Comparison of ENCODE assay signal across 22 cellular contexts in the genomic region with DNA sequence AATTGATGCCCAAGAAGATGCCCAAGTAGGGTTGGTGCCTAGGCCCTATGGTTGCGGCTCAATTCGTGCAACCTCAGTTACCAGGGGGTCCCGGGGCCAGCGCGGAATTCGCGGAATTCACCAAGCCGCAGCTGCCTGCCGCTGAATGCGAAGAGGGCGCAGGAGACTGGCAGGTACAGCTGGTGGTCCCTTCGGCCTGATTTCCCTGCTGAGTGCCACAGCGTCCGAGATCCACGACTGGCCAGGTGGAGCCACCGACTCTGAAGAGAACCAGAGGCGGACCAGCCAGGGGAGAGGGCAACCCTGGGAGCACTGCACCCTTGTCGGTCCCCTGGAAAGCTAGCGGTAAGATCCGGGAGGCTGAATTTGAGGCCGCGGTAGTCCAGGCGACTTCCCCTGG. TPM values are rescaled to one million over a fixed set of nuclear protein-coding genes. Genes with fewer than 3 reads are reported as not detected.
DNase-seq lines count a peak whose midpoint lies in the region; ATAC-seq lines count a peak whose summit lies in the region.
"Had no signal": no experiment of that assay in that cellular context is flagged by ENCODE, and none has a peak within 500 bp of the region (broad histone marks: within the 10 kb centered on the region; RNA-seq: fewer than 3 reads in every experiment).

No MANE protein-coding gene starts in this region.

- no peaks in the 10 kb centered on the region for H3K79me2 ChIP-seq in mesendoderm (ENCODE audit: control insufficient read depth, insufficient read depth, low read length)

- H3K56ac ChIP-seq in mesendoderm (ENCODE audit: low read length): no peak overlapping the region

- H3K9me3 ChIP-seq in HUES64 (ENCODE audit: insufficient read depth, low read depth, low read length): no peaks in the 10 kb centered on the region
- no peaks in the 10 kb centered on the region for H3K9me3 ChIP-seq in iPS-15b (ENCODE audit: control insufficient read depth, insufficient read depth, low read length)

- H4K8ac ChIP-seq in mesendoderm (ENCODE audit: low read depth, low read length): no peak overlapping the region

- no peak overlapping the region for H2BK120ac ChIP-seq in mesendoderm (ENCODE audit: low read depth, low read length)

- peak overlapping the region; percentile 39 for H3K4me2 ChIP-seq in mesendoderm (ENCODE audit: low read length)
- H3K4me2 ChIP-seq: KMS-11 had no signal

- H3K36me3 ChIP-seq in HUES64 (ENCODE audit: insufficient read depth, low read length): no peaks in the 10 kb centered on the region
- H3K36me3 ChIP-seq in iPS-15b (ENCODE audit: control insufficient read depth, insufficient read depth, low read length): no peaks in the 10 kb centered on the region
- H3K36me3 ChIP-seq in mesendoderm (ENCODE audit: control insufficient read depth, insufficient read depth, low read length): no peaks in the 10 kb centered on the region
- H3K36me3 ChIP-seq: Peyer's patch had no signal

- peak; percentile 44 for DNase-seq in mesendoderm
- no peak for DNase-seq in activated gamma-delta T cell (lab: John Stamatoyannopoulos, UW)
- DNase-seq in NCI-H2171 (lab: John Stamatoyannopoulos, UW): no peak
- DNase-seq: CD4-positive, CD25-positive, alpha-beta regulatory T cell; COR-L47; DMS79; IMR-90; NCI-H1105 treated with DMSO at 0.1 percent for 48 hours; NCI-H2081; NCI-H2171 treated with DMSO at 0.1 percent for 48 hours; NCI-H524 treated with DMSO at 0.1 percent for 48 hours; NCI-H82; Peyer's patch had no signal

- H2BK5ac ChIP-seq in mesendoderm (ENCODE audit: low read length): no peak overlapping the region

- H3K27ac ChIP-seq in HUES64 (ENCODE audit: low read depth, low read length): no peak overlapping the region
- no peak overlapping the region for H3K27ac ChIP-seq in mesendoderm (ENCODE audit: low read depth, low read length)
- H3K27ac ChIP-seq: HL-60, KMS-11, Peyer's patch had no signal

- no peaks in the 10 kb centered on the region for H3K79me1 ChIP-seq in mesendoderm (ENCODE audit: low read length)

- H4K5ac ChIP-seq in mesendoderm (ENCODE audit: low read length): no peak overlapping the region

- peaks cover 100% of the 10 kb centered on the region for H3K27me3 ChIP-seq in HUES64 (ENCODE audit: insufficient read depth, low read length)
- H3K27me3 ChIP-seq in iPS-15b (ENCODE audit: control insufficient read depth, insufficient read depth, low read length): peaks cover 100% of the 10 kb centered on the region
- H3K27me3 ChIP-seq in mesendoderm (ENCODE audit: insufficient read depth, low read length, poor library complexity): peaks cover 57% of the 10 kb centered on the region

- no peak overlapping the region for H2AK5ac ChIP-seq in mesendoderm (ENCODE audit: low read length)

- ATAC-seq in GM21529 (IDR thresholded peaks at IDR 0.05; ENCODE audit: unreplicated experiment): no peak
- no peak for ATAC-seq in activated CD4-positive, CD25-positive, alpha-beta regulatory T cell treated with anti-CD3 and anti-CD28 coated beads, Interleukin-2, amount 50 U/mL, for 24 hours
- ATAC-seq: HCT116, SK-N-SH treated with all-trans-retinoic acid at 6 μM for 48 hours had no signal

- H3K18ac ChIP-seq in mesendoderm (ENCODE audit: low read length): no peak overlapping the region

- no peak overlapping the region for H3K4ac ChIP-seq in mesendoderm (ENCODE audit: low read depth, low read length)

- H3K23ac ChIP-seq in mesendoderm (ENCODE audit: low read length): no peak overlapping the region

- H3K9ac ChIP-seq in HUES64 (ENCODE audit: low read depth, low read length): no peak overlapping the region
- H3K9ac ChIP-seq in iPS-15b (ENCODE audit: low read depth, low read length): no peak overlapping the region
- H3K9ac ChIP-seq in mesendoderm (ENCODE audit: low read length): no peak overlapping the region
- H3K9ac ChIP-seq: KMS-11 had no signal

- H3K4me3 ChIP-seq in HUES64 (ENCODE audit: low read length): peak overlapping the region; percentile 39
- H3K4me3 ChIP-seq in iPS-15b (ENCODE audit: low read depth, low read length): peak overlapping the region; percentile 43
- no peak overlapping the region for H3K4me3 ChIP-seq in mesendoderm (ENCODE audit: low read length)
- H3K4me3 ChIP-seq: Peyer's patch had no signal

- 1% methylated on average over 23 of the region's 23 CpGs for WGBS in HUES64
- no CpG with 5 or more reads among the region's 23 CpGs for WGBS in mesendoderm (ENCODE audit: extremely low coverage, insufficient coverage, low lambda C conversion rate)

- H2BK15ac ChIP-seq in mesendoderm (replicated peaks; ENCODE audit: low read depth): no peak overlapping the region

- H3K4me1 ChIP-seq in HUES64 (ENCODE audit: insufficient read depth, low read length) (peaks cover 31% of the 10 kb centered on the region), iPS-15b (ENCODE audit: control insufficient read depth, insufficient read depth, low read length) (peaks cover 8% of the 10 kb centered on the region), mesendoderm (ENCODE audit: control insufficient read depth, low read depth, low read length) (no peaks in the 10 kb centered on the region)
- H3K4me1 ChIP-seq: Peyer's patch had no signal

RNA-seq across cellular contexts. Expression of a gene that starts 6.8 kb away (rescaled TPM):
- polyA plus RNA-seq in HUES64 (2013, experiment 1 of 2): not detected
- polyA plus RNA-seq in HUES64 (2013, experiment 2 of 2): not detected
- 0.06 TPM for polyA plus RNA-seq in mesendoderm (2013, experiment 1 of 2)
- 0.08 TPM for polyA plus RNA-seq in mesendoderm (2013, experiment 2 of 2)
- polyA plus RNA-seq: BJ; CD4-positive, CD25-positive, alpha-beta regulatory T cell; IMR-90 had no signal
